In the genomic region with DNA sequence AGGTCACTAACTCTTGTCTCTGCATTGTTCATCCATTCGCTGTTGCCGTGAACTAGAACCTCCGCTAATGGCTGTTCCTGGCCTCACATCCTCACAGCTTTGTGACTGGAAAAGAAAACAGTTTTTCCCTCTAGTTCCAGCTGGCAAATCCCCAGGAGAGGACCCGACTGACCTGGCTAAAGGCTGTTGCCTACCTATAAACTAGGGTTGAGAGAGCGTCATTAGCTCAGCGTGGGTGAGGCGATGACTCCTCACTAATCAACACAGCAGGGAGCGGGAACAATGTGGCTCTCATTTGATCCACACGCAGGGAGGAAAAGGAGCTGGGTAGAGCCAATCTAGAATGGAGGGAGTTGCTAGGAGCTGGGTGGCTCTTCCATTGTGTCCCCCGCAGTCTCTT, we compare ENCODE assay signal across 30 cellular contexts.
DNase-seq lines count a peak whose midpoint lies in the region; ATAC-seq and TF ChIP-seq lines count a peak whose summit lies in the region.
"Had no signal": no experiment of that assay in that cellular context is flagged by ENCODE, and none has a peak within 500 bp of the region (broad histone marks: within the 10 kb centered on the region; RNA-seq: fewer than 3 reads in every experiment).

No MANE protein-coding gene starts in this region.

- H3K4me1 ChIP-seq in ascending aorta = peaks cover 0 to 7% of the 10 kb centered on the region in 2 donors
- H3K4me1 ChIP-seq: adrenal gland had no signal

- H3K36me3 ChIP-seq in ascending aorta = no peaks in the 10 kb centered on the region
- H3K36me3 ChIP-seq: adrenal gland, upper lobe of right lung, WERI-Rb-1 had no signal

- peak overlapping the region; percentile 59 for H3K27ac ChIP-seq in C4-2B
- peak overlapping the region; percentile 46 to 71 for H3K27ac ChIP-seq in ascending aorta
- H3K27ac ChIP-seq: adrenal gland, dorsolateral prefrontal cortex, upper lobe of right lung, WERI-Rb-1 had no signal

- no peaks in the 10 kb centered on the region for H3K27me3 ChIP-seq in ascending aorta
- H3K27me3 ChIP-seq: upper lobe of right lung had no signal

- TF ChIP-seq CTCF in C4-2B (conservative IDR thresholded peaks at IDR 0.05) = no peak
- no peak for TF ChIP-seq CTCF in ascending aorta (IDR thresholded peaks at IDR 0.05)

- intact Hi-C loops in ascending aorta (cut with DNase I) = no loop called here

- DNase-seq in NCI-H1417 (lab: John Stamatoyannopoulos, UW) (peak in 2 of 3 experiments; percentile 68 to 90), ascending aorta (ENCODE audit: low spot score in 2 of 2) (no peak), iPS-NIHi7 (ENCODE audit: extremely low spot score) (peak; percentile 28), SKM-1 treated with dmso at 0.1 percent for 144 hours (lab: John Stamatoyannopoulos, UW; ENCODE audit: unreplicated experiment) (no peak), putamen (ENCODE audit: low spot score) (no peak), NCI-H2029 (lab: John Stamatoyannopoulos, UW) (no peak)
- DNase-seq: activated CD4-positive, alpha-beta T cell treated with anti-CD3 and anti-CD28 coated beads for 4 hours; activated CD8-positive, alpha-beta T cell treated with anti-CD3 and anti-CD28 coated beads, Interleukin-2, amount 10 ng/mL, durations not matched to agents 7 days and 5 days; activated naive CD4-positive, alpha-beta T cell treated with anti-CD3 and anti-CD28 coated beads, Interleukin-2, amount 10 ng/mL, durations not matched to agents 7 days and 5 days; adrenal gland; CD4-positive, alpha-beta T cell; cerebellar nuclear complex; dorsolateral prefrontal cortex; H9; hippocampal formation; immature natural killer cell; Kasumi-1; left cardiac atrium; NCI-H187; NCI-H524 treated with DMSO at 0.1 percent for 48 hours; nephron progenitor cell; SHP77 treated with DMSO at 0.1 percent for 48 hours; SW 1271; upper lobe of right lung; WERI-Rb-1 had no signal

- no peak for ATAC-seq in HG03442 (IDR thresholded peaks at IDR 0.05; ENCODE audit: unreplicated experiment)
- ATAC-seq: activated CD8-positive, alpha-beta T cell treated with anti-CD3 and anti-CD28 coated beads, Interleukin-2, amount 10 ng/mL, durations not matched to agents 7 days and 5 days; activated T-helper 17 cell treated with anti-CD3 and anti-CD28 coated beads, Interleukin-2, amount 50 U/mL, for 72 hours; left cardiac atrium; Panc1; stimulated activated effector memory CD8-positive, alpha-beta T cell treated with anti-CD3 and anti-CD28 coated beads, Interleukin-12 subunit alpha, Interleukin-12 subunit beta, amount 100 ng/mL, for 72 hours; upper lobe of right lung had no signal

- H3K9me3 ChIP-seq in ascending aorta = no peaks in the 10 kb centered on the region
- H3K9me3 ChIP-seq: adrenal gland, upper lobe of right lung had no signal

- H3K4me3 ChIP-seq in ascending aorta = no peak overlapping the region
- H3K4me3 ChIP-seq: adrenal gland, dorsolateral prefrontal cortex, upper lobe of right lung had no signal

Comparison
In these comparisons a context has a peak if more than half of its experiments do, and no peak if none do; other contexts are left out.
1. DNase-seq: peak in NCI-H1417 (2 of 3) and iPS-NIHi7 (single experiment); none in ascending aorta (0 of 2), SKM-1 treated with dmso at 0.1 percent for 144 hours (single experiment), putamen (single experiment) and NCI-H2029 (single experiment).